5 cellular contexts compared by ENCODE assay signal in the genomic region with DNA sequence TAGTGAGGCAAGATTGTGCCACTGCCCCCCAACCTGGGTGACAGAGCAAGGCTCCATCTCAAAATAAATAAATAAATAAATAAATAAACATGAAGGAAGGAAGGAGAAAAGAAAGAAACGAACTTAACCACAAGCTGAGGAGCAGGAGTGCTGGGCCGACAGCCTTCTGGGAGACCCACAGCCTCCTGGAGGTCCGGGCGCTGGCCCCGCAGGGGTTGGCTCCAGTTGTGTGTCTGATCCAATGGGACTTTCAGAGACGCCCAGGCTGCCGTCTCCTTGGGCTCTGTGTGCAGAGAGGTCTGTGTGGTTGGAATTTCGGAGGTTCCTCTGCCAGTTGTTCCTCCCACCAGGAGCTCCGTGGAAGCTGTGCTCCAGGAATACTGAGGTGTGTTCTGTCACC. TPM values are rescaled to one million over a fixed set of nuclear protein-coding genes. Genes with fewer than 3 reads are reported as not detected.
"Had no signal": no experiment of that assay in that cellular context is flagged by ENCODE, and none has a peak within 500 bp of the region (broad histone marks: within the 10 kb centered on the region; RNA-seq: fewer than 3 reads in every experiment).

No MANE protein-coding gene starts in this region.

- H2AFZ ChIP-seq: GM23338 had no signal

- ATAC-seq: GM23338, K562 had no signal

- H3K4me3 ChIP-seq: GM23338, K562 had no signal

- H3K4me2 ChIP-seq: GM23338 had no signal

- DNase-seq: H9, HCEC 1CT, IMR-90 had no signal

RNA-seq across cellular contexts. Expression of a gene that starts 36.0 kb away (rescaled TPM):
- polyA plus RNA-seq: IMR-90 had no signal
